ENCODE assay signal across 1 cellular context in genomic region chr14:21104448-21105060, GRCh38.
TF ChIP-seq lines count a peak whose summit lies in the region.

No MANE protein-coding gene starts in this region.

TF ChIP-seq in K562, 482 proteins besides CTCF, POLR2A, EP300 and RAD21 (continued from another document):
- TF ChIP-seq HOMEZ (CRISPR knock-in tag; IDR thresholded peaks at IDR 0.05) (no peak), ZBTB2 (IDR thresholded peaks at IDR 0.05) (0 out of 2 replicates have a peak, but pooled peaks have one; percentile 1), ELF1 (tag; IDR thresholded peaks at IDR 0.05) (no peak), LEF1 (IDR thresholded peaks at IDR 0.05) (0 out of 2 replicates have a peak, but pooled peaks have one; percentile 44), NR2C1 (IDR thresholded peaks at IDR 0.05) (peak; percentile 63), NR2C1 (tag; IDR thresholded peaks at IDR 0.05) (no peak), ZBTB43 (CRISPR knock-in tag; IDR thresholded peaks at IDR 0.05) (peak; percentile 76; the same call in 1 of the 2 replicates), NFATC3 (IDR thresholded peaks at IDR 0.05) (peak; percentile 92), ZNF197 (CRISPR knock-in tag; IDR thresholded peaks at IDR 0.05; ENCODE audit: low read depth) (0 out of 2 replicates have a peak, but pooled peaks have one; percentile 11), SMC3 (conservative IDR thresholded peaks at IDR 0.05; ENCODE audit: insufficient read depth, low read depth, low read length) (peak; percentile 72), ETV1 (tag; conservative IDR thresholded peaks at IDR 0.05; ENCODE audit: low read depth) (no peak)
- TF ChIP-seq, protein P1, sequence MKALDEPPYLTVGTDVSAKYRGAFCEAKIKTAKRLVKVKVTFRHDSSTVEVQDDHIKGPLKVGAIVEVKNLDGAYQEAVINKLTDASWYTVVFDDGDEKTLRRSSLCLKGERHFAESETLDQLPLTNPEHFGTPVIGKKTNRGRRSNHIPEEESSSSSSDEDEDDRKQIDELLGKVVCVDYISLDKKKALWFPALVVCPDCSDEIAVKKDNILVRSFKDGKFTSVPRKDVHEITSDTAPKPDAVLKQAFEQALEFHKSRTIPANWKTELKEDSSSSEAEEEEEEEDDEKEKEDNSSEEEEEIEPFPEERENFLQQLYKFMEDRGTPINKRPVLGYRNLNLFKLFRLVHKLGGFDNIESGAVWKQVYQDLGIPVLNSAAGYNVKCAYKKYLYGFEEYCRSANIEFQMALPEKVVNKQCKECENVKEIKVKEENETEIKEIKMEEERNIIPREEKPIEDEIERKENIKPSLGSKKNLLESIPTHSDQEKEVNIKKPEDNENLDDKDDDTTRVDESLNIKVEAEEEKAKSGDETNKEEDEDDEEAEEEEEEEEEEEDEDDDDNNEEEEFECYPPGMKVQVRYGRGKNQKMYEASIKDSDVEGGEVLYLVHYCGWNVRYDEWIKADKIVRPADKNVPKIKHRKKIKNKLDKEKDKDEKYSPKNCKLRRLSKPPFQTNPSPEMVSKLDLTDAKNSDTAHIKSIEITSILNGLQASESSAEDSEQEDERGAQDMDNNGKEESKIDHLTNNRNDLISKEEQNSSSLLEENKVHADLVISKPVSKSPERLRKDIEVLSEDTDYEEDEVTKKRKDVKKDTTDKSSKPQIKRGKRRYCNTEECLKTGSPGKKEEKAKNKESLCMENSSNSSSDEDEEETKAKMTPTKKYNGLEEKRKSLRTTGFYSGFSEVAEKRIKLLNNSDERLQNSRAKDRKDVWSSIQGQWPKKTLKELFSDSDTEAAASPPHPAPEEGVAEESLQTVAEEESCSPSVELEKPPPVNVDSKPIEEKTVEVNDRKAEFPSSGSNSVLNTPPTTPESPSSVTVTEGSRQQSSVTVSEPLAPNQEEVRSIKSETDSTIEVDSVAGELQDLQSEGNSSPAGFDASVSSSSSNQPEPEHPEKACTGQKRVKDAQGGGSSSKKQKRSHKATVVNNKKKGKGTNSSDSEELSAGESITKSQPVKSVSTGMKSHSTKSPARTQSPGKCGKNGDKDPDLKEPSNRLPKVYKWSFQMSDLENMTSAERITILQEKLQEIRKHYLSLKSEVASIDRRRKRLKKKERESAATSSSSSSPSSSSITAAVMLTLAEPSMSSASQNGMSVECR (CRISPR knock-in tag; IDR thresholded peaks at IDR 0.05) = peak; percentile 16; the same call in 1 of the 2 replicates
- TF ChIP-seq, protein P2, sequence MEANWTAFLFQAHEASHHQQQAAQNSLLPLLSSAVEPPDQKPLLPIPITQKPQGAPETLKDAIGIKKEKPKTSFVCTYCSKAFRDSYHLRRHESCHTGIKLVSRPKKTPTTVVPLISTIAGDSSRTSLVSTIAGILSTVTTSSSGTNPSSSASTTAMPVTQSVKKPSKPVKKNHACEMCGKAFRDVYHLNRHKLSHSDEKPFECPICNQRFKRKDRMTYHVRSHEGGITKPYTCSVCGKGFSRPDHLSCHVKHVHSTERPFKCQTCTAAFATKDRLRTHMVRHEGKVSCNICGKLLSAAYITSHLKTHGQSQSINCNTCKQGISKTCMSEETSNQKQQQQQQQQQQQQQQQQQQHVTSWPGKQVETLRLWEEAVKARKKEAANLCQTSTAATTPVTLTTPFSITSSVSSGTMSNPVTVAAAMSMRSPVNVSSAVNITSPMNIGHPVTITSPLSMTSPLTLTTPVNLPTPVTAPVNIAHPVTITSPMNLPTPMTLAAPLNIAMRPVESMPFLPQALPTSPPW (CRISPR knock-in tag; IDR thresholded peaks at IDR 0.05) = peak; percentile 19
